Comparison of ENCODE assay signal across 1 cellular context in genomic region chr6:35240838-35241801, GRCh38.
A peak's percentile ranks its signal among the peaks of the same experiment; 100 is the strongest.
TF ChIP-seq lines count a peak whose summit lies in the region.

No MANE protein-coding gene starts in this region.

TF ChIP-seq in HepG2, 621 proteins besides CTCF, POLR2A, EP300 and RAD21 (continued from another document and continues in another):
- TF ChIP-seq, protein P1, sequence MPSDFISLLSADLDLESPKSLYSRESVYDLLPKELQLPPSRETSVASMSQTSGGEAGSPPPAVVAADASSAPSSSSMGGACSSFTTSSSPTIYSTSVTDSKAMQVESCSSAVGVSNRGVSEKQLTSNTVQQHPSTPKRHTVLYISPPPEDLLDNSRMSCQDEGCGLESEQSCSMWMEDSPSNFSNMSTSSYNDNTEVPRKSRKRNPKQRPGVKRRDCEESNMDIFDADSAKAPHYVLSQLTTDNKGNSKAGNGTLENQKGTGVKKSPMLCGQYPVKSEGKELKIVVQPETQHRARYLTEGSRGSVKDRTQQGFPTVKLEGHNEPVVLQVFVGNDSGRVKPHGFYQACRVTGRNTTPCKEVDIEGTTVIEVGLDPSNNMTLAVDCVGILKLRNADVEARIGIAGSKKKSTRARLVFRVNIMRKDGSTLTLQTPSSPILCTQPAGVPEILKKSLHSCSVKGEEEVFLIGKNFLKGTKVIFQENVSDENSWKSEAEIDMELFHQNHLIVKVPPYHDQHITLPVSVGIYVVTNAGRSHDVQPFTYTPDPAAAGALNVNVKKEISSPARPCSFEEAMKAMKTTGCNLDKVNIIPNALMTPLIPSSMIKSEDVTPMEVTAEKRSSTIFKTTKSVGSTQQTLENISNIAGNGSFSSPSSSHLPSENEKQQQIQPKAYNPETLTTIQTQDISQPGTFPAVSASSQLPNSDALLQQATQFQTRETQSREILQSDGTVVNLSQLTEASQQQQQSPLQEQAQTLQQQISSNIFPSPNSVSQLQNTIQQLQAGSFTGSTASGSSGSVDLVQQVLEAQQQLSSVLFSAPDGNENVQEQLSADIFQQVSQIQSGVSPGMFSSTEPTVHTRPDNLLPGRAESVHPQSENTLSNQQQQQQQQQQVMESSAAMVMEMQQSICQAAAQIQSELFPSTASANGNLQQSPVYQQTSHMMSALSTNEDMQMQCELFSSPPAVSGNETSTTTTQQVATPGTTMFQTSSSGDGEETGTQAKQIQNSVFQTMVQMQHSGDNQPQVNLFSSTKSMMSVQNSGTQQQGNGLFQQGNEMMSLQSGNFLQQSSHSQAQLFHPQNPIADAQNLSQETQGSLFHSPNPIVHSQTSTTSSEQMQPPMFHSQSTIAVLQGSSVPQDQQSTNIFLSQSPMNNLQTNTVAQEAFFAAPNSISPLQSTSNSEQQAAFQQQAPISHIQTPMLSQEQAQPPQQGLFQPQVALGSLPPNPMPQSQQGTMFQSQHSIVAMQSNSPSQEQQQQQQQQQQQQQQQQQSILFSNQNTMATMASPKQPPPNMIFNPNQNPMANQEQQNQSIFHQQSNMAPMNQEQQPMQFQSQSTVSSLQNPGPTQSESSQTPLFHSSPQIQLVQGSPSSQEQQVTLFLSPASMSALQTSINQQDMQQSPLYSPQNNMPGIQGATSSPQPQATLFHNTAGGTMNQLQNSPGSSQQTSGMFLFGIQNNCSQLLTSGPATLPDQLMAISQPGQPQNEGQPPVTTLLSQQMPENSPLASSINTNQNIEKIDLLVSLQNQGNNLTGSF (CRISPR knock-in tag; IDR thresholded peaks at IDR 0.05) = no peak
- TF ChIP-seq ZNF280B (CRISPR knock-in tag; IDR thresholded peaks at IDR 0.05; ENCODE audit: borderline replicate concordance) = no peak
- TF ChIP-seq TEAD3 (CRISPR knock-in tag; optimal IDR thresholded peaks at IDR 0.05; ENCODE audit: borderline replicate concordance) = peak; percentile 83
- no peak for TF ChIP-seq RAD51 (IDR thresholded peaks at IDR 0.05; ENCODE audit: borderline replicate concordance)
- TF ChIP-seq, protein P2, sequence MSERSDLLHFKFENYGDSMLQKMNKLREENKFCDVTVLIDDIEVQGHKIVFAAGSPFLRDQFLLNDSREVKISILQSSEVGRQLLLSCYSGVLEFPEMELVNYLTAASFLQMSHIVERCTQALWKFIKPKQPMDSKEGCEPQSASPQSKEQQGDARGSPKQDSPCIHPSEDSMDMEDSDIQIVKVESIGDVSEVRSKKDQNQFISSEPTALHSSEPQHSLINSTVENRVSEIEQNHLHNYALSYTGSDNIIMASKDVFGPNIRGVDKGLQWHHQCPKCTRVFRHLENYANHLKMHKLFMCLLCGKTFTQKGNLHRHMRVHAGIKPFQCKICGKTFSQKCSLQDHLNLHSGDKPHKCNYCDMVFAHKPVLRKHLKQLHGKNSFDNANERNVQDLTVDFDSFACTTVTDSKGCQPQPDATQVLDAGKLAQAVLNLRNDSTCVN (CRISPR knock-in tag; IDR thresholded peaks at IDR 0.05; ENCODE audit: borderline replicate concordance) = 0 out of 2 replicates have a peak, but pooled peaks have one; percentile 49
- no peak for TF ChIP-seq GZF1 (CRISPR knock-in tag; IDR thresholded peaks at IDR 0.05)
- TF ChIP-seq ZNF724P (CRISPR knock-in tag; IDR thresholded peaks at IDR 0.05; ENCODE audit: borderline replicate concordance) = no peak
- TF ChIP-seq FUBP1 (CRISPR knock-in tag; IDR thresholded peaks at IDR 0.05; ENCODE audit: borderline replicate concordance) = no peak
- no peak for TF ChIP-seq ZNF513 (CRISPR knock-in tag; conservative IDR thresholded peaks at IDR 0.05)
- TF ChIP-seq MED13 (CRISPR knock-in tag; IDR thresholded peaks at IDR 0.05) = no peak
- TF ChIP-seq SNRNP70 (IDR thresholded peaks at IDR 0.05; ENCODE audit: low read depth, low read length) = no peak
- no peak for TF ChIP-seq HOXA7 (CRISPR knock-in tag; IDR thresholded peaks at IDR 0.05)
- TF ChIP-seq, protein P3, sequence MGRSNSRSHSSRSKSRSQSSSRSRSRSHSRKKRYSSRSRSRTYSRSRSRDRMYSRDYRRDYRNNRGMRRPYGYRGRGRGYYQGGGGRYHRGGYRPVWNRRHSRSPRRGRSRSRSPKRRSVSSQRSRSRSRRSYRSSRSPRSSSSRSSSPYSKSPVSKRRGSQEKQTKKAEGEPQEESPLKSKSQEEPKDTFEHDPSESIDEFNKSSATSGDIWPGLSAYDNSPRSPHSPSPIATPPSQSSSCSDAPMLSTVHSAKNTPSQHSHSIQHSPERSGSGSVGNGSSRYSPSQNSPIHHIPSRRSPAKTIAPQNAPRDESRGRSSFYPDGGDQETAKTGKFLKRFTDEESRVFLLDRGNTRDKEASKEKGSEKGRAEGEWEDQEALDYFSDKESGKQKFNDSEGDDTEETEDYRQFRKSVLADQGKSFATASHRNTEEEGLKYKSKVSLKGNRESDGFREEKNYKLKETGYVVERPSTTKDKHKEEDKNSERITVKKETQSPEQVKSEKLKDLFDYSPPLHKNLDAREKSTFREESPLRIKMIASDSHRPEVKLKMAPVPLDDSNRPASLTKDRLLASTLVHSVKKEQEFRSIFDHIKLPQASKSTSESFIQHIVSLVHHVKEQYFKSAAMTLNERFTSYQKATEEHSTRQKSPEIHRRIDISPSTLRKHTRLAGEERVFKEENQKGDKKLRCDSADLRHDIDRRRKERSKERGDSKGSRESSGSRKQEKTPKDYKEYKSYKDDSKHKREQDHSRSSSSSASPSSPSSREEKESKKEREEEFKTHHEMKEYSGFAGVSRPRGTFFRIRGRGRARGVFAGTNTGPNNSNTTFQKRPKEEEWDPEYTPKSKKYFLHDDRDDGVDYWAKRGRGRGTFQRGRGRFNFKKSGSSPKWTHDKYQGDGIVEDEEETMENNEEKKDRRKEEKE (IDR thresholded peaks at IDR 0.05) = no peak
- TF ChIP-seq GLI4 (CRISPR knock-in tag; IDR thresholded peaks at IDR 0.05; ENCODE audit: borderline replicate concordance) = no peak
- 0 out of 2 replicates have a peak, but pooled peaks have one; percentile 38 for TF ChIP-seq ZNF331 (CRISPR knock-in tag; IDR thresholded peaks at IDR 0.05)
- no peak for TF ChIP-seq ZFP1 (CRISPR knock-in tag; IDR thresholded peaks at IDR 0.05)
- TF ChIP-seq ZNF552 (CRISPR knock-in tag; IDR thresholded peaks at IDR 0.05; ENCODE audit: borderline replicate concordance) = no peak
- peak; percentile 98 for TF ChIP-seq STAG1 (CRISPR knock-in tag; IDR thresholded peaks at IDR 0.05)
- TF ChIP-seq ZNF883 (CRISPR knock-in tag; IDR thresholded peaks at IDR 0.05; ENCODE audit: not compliant biosample characterization) = no peak
- no peak for TF ChIP-seq MED8 (CRISPR knock-in tag; IDR thresholded peaks at IDR 0.05; ENCODE audit: insufficient replicate concordance)
- TF ChIP-seq TOE1 (CRISPR knock-in tag; IDR thresholded peaks at IDR 0.05) = no peak
- no peak for TF ChIP-seq ZNF12 (CRISPR knock-in tag; IDR thresholded peaks at IDR 0.05)
- TF ChIP-seq, protein P4, sequence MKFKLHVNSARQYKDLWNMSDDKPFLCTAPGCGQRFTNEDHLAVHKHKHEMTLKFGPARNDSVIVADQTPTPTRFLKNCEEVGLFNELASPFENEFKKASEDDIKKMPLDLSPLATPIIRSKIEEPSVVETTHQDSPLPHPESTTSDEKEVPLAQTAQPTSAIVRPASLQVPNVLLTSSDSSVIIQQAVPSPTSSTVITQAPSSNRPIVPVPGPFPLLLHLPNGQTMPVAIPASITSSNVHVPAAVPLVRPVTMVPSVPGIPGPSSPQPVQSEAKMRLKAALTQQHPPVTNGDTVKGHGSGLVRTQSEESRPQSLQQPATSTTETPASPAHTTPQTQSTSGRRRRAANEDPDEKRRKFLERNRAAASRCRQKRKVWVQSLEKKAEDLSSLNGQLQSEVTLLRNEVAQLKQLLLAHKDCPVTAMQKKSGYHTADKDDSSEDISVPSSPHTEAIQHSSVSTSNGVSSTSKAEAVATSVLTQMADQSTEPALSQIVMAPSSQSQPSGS (CRISPR knock-in tag; IDR thresholded peaks at IDR 0.05) = no peak
- TF ChIP-seq ZNF619 (CRISPR knock-in tag; IDR thresholded peaks at IDR 0.05) = no peak
- peak; percentile 23; the same call in 1 of the 2 replicates for TF ChIP-seq CBX5 (CRISPR knock-in tag; IDR thresholded peaks at IDR 0.05; ENCODE audit: borderline replicate concordance)
- TF ChIP-seq AHDC1 (CRISPR knock-in tag; IDR thresholded peaks at IDR 0.05; ENCODE audit: borderline replicate concordance) = no peak
- TF ChIP-seq, protein P5, sequence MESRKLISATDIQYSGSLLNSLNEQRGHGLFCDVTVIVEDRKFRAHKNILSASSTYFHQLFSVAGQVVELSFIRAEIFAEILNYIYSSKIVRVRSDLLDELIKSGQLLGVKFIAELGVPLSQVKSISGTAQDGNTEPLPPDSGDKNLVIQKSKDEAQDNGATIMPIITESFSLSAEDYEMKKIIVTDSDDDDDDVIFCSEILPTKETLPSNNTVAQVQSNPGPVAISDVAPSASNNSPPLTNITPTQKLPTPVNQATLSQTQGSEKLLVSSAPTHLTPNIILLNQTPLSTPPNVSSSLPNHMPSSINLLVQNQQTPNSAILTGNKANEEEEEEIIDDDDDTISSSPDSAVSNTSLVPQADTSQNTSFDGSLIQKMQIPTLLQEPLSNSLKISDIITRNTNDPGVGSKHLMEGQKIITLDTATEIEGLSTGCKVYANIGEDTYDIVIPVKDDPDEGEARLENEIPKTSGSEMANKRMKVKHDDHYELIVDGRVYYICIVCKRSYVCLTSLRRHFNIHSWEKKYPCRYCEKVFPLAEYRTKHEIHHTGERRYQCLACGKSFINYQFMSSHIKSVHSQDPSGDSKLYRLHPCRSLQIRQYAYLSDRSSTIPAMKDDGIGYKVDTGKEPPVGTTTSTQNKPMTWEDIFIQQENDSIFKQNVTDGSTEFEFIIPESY (CRISPR knock-in tag; IDR thresholded peaks at IDR 0.05) = 0 out of 2 replicates have a peak, but pooled peaks have one; percentile 11
